In the genomic region with DNA sequence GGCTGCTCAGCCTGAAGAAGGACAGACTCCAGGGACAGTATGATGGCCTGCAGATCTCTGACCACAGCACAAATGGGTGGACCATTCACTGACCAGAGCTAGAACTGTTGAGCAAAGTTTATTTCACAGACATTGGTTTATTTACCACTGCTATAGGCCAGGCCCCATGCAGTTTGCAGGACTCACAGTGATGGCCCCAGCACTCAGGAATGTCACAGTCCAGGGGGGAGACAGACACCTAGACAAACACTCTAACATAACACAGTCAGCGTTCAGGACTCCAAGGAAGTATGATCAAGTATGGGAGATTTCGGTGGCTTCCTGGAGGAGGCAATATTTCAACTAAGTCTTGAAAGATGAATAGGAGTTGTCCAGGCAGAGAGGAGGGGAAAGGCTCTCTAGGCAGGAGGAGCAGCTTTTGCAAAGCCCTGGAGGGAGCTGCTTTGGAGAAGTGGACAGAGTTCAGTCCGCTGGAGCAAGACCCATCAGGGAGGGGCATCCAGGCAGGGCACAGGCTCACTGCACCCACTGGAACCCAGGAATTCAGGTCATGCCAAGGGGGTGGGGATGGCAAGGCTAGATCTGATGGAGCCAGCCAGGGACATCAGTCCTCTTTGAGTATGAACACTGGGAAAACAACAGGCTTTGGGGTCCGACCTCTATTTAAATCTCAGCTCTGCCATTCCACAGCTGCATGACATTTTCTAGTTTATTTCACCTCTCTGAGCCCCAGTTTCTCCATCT, we compare ENCODE assay signal across 30 cellular contexts.
"Had no signal": no experiment of that assay in that cellular context is flagged by ENCODE, and none has a peak within 500 bp of the region (broad histone marks: within the 10 kb centered on the region; RNA-seq: fewer than 3 reads in every experiment).

No MANE protein-coding gene starts in this region.

- DNase-seq: activated CD4-positive, alpha-beta T cell treated with anti-CD3 and anti-CD28 coated beads, Interleukin-2, amount 50 U/mL, for 1 hour; activated CD8-positive, alpha-beta T cell treated with anti-CD3 and anti-CD28 coated beads for 36 hours; activated gamma-delta T cell; activated naive CD4-positive, alpha-beta T cell treated with anti-CD3 and anti-CD28 coated beads, Interleukin-2, amount 10 ng/mL, durations not matched to agents 7 days and 5 days; activated naive CD8-positive, alpha-beta T cell treated with anti-CD3 and anti-CD28 coated beads, Interleukin-2, amount 10 ng/mL, durations not matched to agents 7 days and 5 days; activated T-cell treated with anti-CD3 and anti-CD28 coated beads, Interleukin-2, amount 50 U/mL, for 24 hours; brain microvascular endothelial cell; central memory CD4-positive, alpha-beta T cell; effector CD4-positive, alpha-beta T cell; esophagus squamous epithelium; foreskin melanocyte; left lung; lower lobe of right lung; mesenchymal stem cell; mucosa of descending colon; nephron progenitor cell; ovary; right lobe of liver; stimulated activated CD4-positive, alpha-beta T cell treated with anti-CD3 and anti-CD28 coated beads, Interleukin-12 subunit alpha, Interleukin-12 subunit beta, amount 100 ng/mL, for 4 hours; stimulated activated CD4-positive, alpha-beta T cell treated with anti-CD3 and anti-CD28 coated beads, Interleukin-4, amount 100 ng/mL, for 24 hours; T-helper 2 cell; thyroid gland had no signal

- H3K27me3 ChIP-seq: ascending aorta, brain microvascular endothelial cell, ovary, right lobe of liver, thyroid gland had no signal

- H3K36me3 Mint-ChIP-seq: activated naive CD4-positive, alpha-beta T cell treated with anti-CD3 and anti-CD28 coated beads, Interleukin-2, amount 10 ng/mL, durations not matched to agents 7 days and 5 days; activated naive CD8-positive, alpha-beta T cell treated with anti-CD3 and anti-CD28 coated beads, Interleukin-2, amount 10 ng/mL, durations not matched to agents 7 days and 5 days; stimulated activated effector memory CD8-positive, alpha-beta T cell treated with anti-CD3 and anti-CD28 coated beads, Interleukin-12 subunit alpha, Interleukin-12 subunit beta, amount 100 ng/mL, for 72 hours; WTC11 had no signal

- ATAC-seq: activated CD8-positive, alpha-beta T cell treated with anti-CD3 and anti-CD28 coated beads for 36 hours; left lung; lower lobe of right lung; mucosa of descending colon; right lobe of liver; stimulated activated effector memory CD8-positive, alpha-beta T cell treated with anti-CD3 and anti-CD28 coated beads, Interleukin-12 subunit alpha, Interleukin-12 subunit beta, amount 100 ng/mL, for 72 hours; WTC11 had no signal

- H3K4me1 Mint-ChIP-seq: activated naive CD4-positive, alpha-beta T cell treated with anti-CD3 and anti-CD28 coated beads, Interleukin-2, amount 10 ng/mL, durations not matched to agents 7 days and 5 days; activated naive CD8-positive, alpha-beta T cell treated with anti-CD3 and anti-CD28 coated beads, Interleukin-2, amount 10 ng/mL, durations not matched to agents 7 days and 5 days; stimulated activated effector memory CD8-positive, alpha-beta T cell treated with anti-CD3 and anti-CD28 coated beads, Interleukin-12 subunit alpha, Interleukin-12 subunit beta, amount 100 ng/mL, for 72 hours; WTC11 had no signal

- H3K36me3 ChIP-seq: ascending aorta, brain microvascular endothelial cell, esophagus squamous epithelium, left lung, lower lobe of right lung, neutrophil, ovary, right lobe of liver, thyroid gland had no signal

- H3K27ac Mint-ChIP-seq: activated CD8-positive, alpha-beta T cell treated with anti-CD3 and anti-CD28 coated beads for 36 hours; activated naive CD4-positive, alpha-beta T cell treated with anti-CD3 and anti-CD28 coated beads, Interleukin-2, amount 10 ng/mL, durations not matched to agents 7 days and 5 days; activated naive CD8-positive, alpha-beta T cell treated with anti-CD3 and anti-CD28 coated beads, Interleukin-2, amount 10 ng/mL, durations not matched to agents 7 days and 5 days; activated T-cell treated with anti-CD3 and anti-CD28 coated beads, Interleukin-2, amount 50 U/mL, for 24 hours; dendritic cell treated with granulocyte-macrophage colony-stimulating factor and Interleukin-4, amounts not matched to agents 40 ng/mL and 50 ng/mL, for 4 days; nephron progenitor cell; progenitor cell of endocrine pancreas; stimulated activated effector memory CD8-positive, alpha-beta T cell treated with anti-CD3 and anti-CD28 coated beads, Interleukin-12 subunit alpha, Interleukin-12 subunit beta, amount 100 ng/mL, for 72 hours; stimulated activated naive CD8-positive, alpha-beta T cell treated with anti-CD3 and anti-CD28 coated beads, Interleukin-15, Interleukin-2, amounts not matched to agents 100 ng/mL and 50 ng/mL, for 24 hours; WTC11 had no signal

- H3K4me3 ChIP-seq: ascending aorta, esophagus squamous epithelium, left lung, lower lobe of right lung, mucosa of descending colon, ovary, right lobe of liver, thyroid gland had no signal

- FAIRE-seq: endometrium had no signal

- H3K9me3 Mint-ChIP-seq: activated CD8-positive, alpha-beta T cell treated with anti-CD3 and anti-CD28 coated beads for 36 hours; activated naive CD4-positive, alpha-beta T cell treated with anti-CD3 and anti-CD28 coated beads, Interleukin-2, amount 10 ng/mL, durations not matched to agents 7 days and 5 days; activated naive CD8-positive, alpha-beta T cell treated with anti-CD3 and anti-CD28 coated beads, Interleukin-2, amount 10 ng/mL, durations not matched to agents 7 days and 5 days; activated T-cell treated with anti-CD3 and anti-CD28 coated beads, Interleukin-2, amount 50 U/mL, for 24 hours; dendritic cell treated with granulocyte-macrophage colony-stimulating factor and Interleukin-4, amounts not matched to agents 40 ng/mL and 50 ng/mL, for 4 days; nephron progenitor cell; stimulated activated effector memory CD8-positive, alpha-beta T cell treated with anti-CD3 and anti-CD28 coated beads, Interleukin-12 subunit alpha, Interleukin-12 subunit beta, amount 100 ng/mL, for 72 hours; stimulated activated naive CD8-positive, alpha-beta T cell treated with anti-CD3 and anti-CD28 coated beads, Interleukin-15, Interleukin-2, amounts not matched to agents 100 ng/mL and 50 ng/mL, for 24 hours had no signal

- H3K4me3 Mint-ChIP-seq: activated CD8-positive, alpha-beta T cell treated with anti-CD3 and anti-CD28 coated beads for 36 hours; activated naive CD4-positive, alpha-beta T cell treated with anti-CD3 and anti-CD28 coated beads, Interleukin-2, amount 10 ng/mL, durations not matched to agents 7 days and 5 days; activated naive CD8-positive, alpha-beta T cell treated with anti-CD3 and anti-CD28 coated beads, Interleukin-2, amount 10 ng/mL, durations not matched to agents 7 days and 5 days; activated T-cell treated with anti-CD3 and anti-CD28 coated beads, Interleukin-2, amount 50 U/mL, for 24 hours; dendritic cell treated with granulocyte-macrophage colony-stimulating factor and Interleukin-4, amounts not matched to agents 40 ng/mL and 50 ng/mL, for 4 days; nephron progenitor cell; stimulated activated effector memory CD8-positive, alpha-beta T cell treated with anti-CD3 and anti-CD28 coated beads, Interleukin-12 subunit alpha, Interleukin-12 subunit beta, amount 100 ng/mL, for 72 hours; stimulated activated naive CD8-positive, alpha-beta T cell treated with anti-CD3 and anti-CD28 coated beads, Interleukin-15, Interleukin-2, amounts not matched to agents 100 ng/mL and 50 ng/mL, for 24 hours; WTC11 had no signal
